Comparison of ENCODE assay signal across 13 cellular contexts in the genomic region with DNA sequence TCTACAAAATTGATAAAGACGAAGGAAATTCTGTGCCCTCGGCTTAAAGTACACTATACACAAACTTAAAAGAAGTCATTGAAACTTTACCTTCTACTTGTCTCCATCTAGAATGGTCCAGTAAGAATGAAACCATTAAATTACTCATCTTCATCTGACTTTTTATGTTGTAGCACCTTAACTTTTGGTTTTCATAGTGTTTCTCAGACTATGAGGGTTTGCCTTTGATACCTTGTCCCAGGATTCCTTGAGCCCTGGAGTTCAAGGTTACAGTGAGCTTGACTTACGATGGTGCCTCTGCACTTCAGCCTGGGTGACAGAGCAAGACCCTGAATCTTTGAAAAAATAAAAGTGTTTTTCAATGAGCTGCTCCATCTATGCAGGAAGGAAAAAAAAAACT.
DNase-seq lines count a peak whose midpoint lies in the region; ATAC-seq and TF ChIP-seq lines count a peak whose summit lies in the region.
"Had no signal": no experiment of that assay in that cellular context is flagged by ENCODE, and none has a peak within 500 bp of the region (broad histone marks: within the 10 kb centered on the region; RNA-seq: fewer than 3 reads in every experiment).

No MANE protein-coding gene starts in this region.

- no peak for TF ChIP-seq CTCF in OCI-LY3 (IDR thresholded peaks at IDR 0.05; ENCODE audit: low read depth, low read length)
- TF ChIP-seq CTCF in testis (IDR thresholded peaks at IDR 0.05) = no peak

- H3K9me3 Mint-ChIP-seq in CD4-positive, CD25-positive, alpha-beta regulatory T cell = peaks cover 0 to 5% (median 2%) of the 10 kb centered on the region in 7 donors

- WGBS in testis, 2 donors = 77 to 86% methylated on average over 3 of the region's 3 CpGs

- peaks cover 61% of the 10 kb centered on the region for H3K4me1 ChIP-seq in CD4-positive, CD25-positive, alpha-beta regulatory T cell (ENCODE audit: control insufficient read depth, insufficient read depth, low read length, poor library complexity, severe bottlenecking)
- H3K4me1 ChIP-seq in OCI-LY3 (ENCODE audit: low read length) = peaks cover 69% of the 10 kb centered on the region
- no peaks in the 10 kb centered on the region for H3K4me1 ChIP-seq in testis
- H3K4me1 ChIP-seq: BE2C had no signal

- H3K27me3 Mint-ChIP-seq in CD4-positive, CD25-positive, alpha-beta regulatory T cell = no peaks in the 10 kb centered on the region

- peak overlapping the region; percentile 76 for H3K4me2 ChIP-seq in OCI-LY3 (ENCODE audit: low read length)

- H3K4me3 ChIP-seq in CD4-positive, CD25-positive, alpha-beta regulatory T cell (ENCODE audit: low read depth, low read length) = peak overlapping the region; percentile 69
- peak overlapping the region; percentile 44 for H3K4me3 ChIP-seq in OCI-LY3 (ENCODE audit: low read length)
- H3K4me3 ChIP-seq in testis = no peak overlapping the region
- H3K4me3 ChIP-seq: tibial artery had no signal

- peak overlapping the region; percentile 91 to 98 (median 98) for H3K27ac Mint-ChIP-seq in CD4-positive, CD25-positive, alpha-beta regulatory T cell

- H3K79me2 ChIP-seq in OCI-LY3 (ENCODE audit: low read length) = peaks cover 61% of the 10 kb centered on the region

- H4K20me1 ChIP-seq in OCI-LY3 (ENCODE audit: insufficient read depth, low read length) = 0 out of 2 replicates have a peak, but pooled peaks cover 2% of the 10 kb centered on the region

- H3K9ac ChIP-seq in OCI-LY3 (ENCODE audit: low read length) = peak overlapping the region; percentile 54

- peaks cover 72% of the 10 kb centered on the region for H3K36me3 Mint-ChIP-seq in CD4-positive, CD25-positive, alpha-beta regulatory T cell

- H3K4me3 Mint-ChIP-seq in CD4-positive, CD25-positive, alpha-beta regulatory T cell = peak overlapping the region; percentile 45 to 81 (median 70)

- no peaks in the 10 kb centered on the region for H3K27me3 ChIP-seq in CD4-positive, CD25-positive, alpha-beta regulatory T cell (ENCODE audit: control insufficient read depth, insufficient read depth, low read length)
- no peaks in the 10 kb centered on the region for H3K27me3 ChIP-seq in OCI-LY3 (ENCODE audit: low read depth, low read length)
- H3K27me3 ChIP-seq in testis = no peaks in the 10 kb centered on the region
- H3K27me3 ChIP-seq: BE2C, tibial artery had no signal

- DNase-seq in CD4-positive, CD25-positive, alpha-beta regulatory T cell = peak in 1 of 3 donors; percentile 73
- DNase-seq in retina (no peak), testis (no peak), NCI-H1417 treated with DMSO at 0.1 percent for 48 hours (lab: John Stamatoyannopoulos, UW) (no peak), NCI-H146 treated with DMSO at 0.1 percent for 48 hours (lab: John Stamatoyannopoulos, UW; ENCODE audit: unreplicated experiment) (no peak)
- DNase-seq: activated effector memory CD4-positive, alpha-beta T cell treated with Interleukin-2 at 50 U/mL for 16 hours; BE2C; small intestine; tibial artery had no signal

- intact Hi-C loops in testis (cut with DNase I; ENCODE audit: low total_unique reads) = no loop called here

- peak overlapping the region; percentile 98 for H3K27ac ChIP-seq in CD4-positive, CD25-positive, alpha-beta regulatory T cell (ENCODE audit: insufficient read depth, low read length, poor library complexity, severe bottlenecking)
- peak overlapping the region; percentile 93 for H3K27ac ChIP-seq in OCI-LY3 (ENCODE audit: low read length)
- no peak overlapping the region for H3K27ac ChIP-seq in testis
- H3K27ac ChIP-seq: epithelial cell of prostate, tibial artery had no signal

- H3K36me3 ChIP-seq in CD4-positive, CD25-positive, alpha-beta regulatory T cell (ENCODE audit: control insufficient read depth, insufficient read depth, low read length) = peaks cover 41% of the 10 kb centered on the region
- H3K36me3 ChIP-seq in OCI-LY3 (replicated peaks; ENCODE audit: low read depth, low read length) (peaks cover 51% of the 10 kb centered on the region), testis (ENCODE audit: low read depth, missing control alignments) (no peaks in the 10 kb centered on the region)

- no peak overlapping the region for H2AFZ ChIP-seq in OCI-LY3 (ENCODE audit: low read depth, low read length)

- peak; percentile 14 to 29 for ATAC-seq in CD4-positive, CD25-positive, alpha-beta regulatory T cell (ENCODE audit: low read depth in 2 of 2)
- ATAC-seq in GM18907 (IDR thresholded peaks at IDR 0.05; ENCODE audit: unreplicated experiment) = peak; percentile 81
- peak; percentile 78 for ATAC-seq in HG02763 (IDR thresholded peaks at IDR 0.05; ENCODE audit: unreplicated experiment)

- no peak for TF ChIP-seq POLR2A in testis (IDR thresholded peaks at IDR 0.05)

- H3K9me3 ChIP-seq in CD4-positive, CD25-positive, alpha-beta regulatory T cell (ENCODE audit: control insufficient read depth in 2 of 2, low read length in 2 of 2) = no peaks in the 10 kb centered on the region
- H3K9me3 ChIP-seq in OCI-LY3 (ENCODE audit: insufficient read depth, low read length) (no peaks in the 10 kb centered on the region), testis (no peaks in the 10 kb centered on the region)
- H3K9me3 ChIP-seq: BE2C, tibial artery had no signal

- peaks cover 52 to 88% (median 64%) of the 10 kb centered on the region in 4 donors for H3K4me1 Mint-ChIP-seq in CD4-positive, CD25-positive, alpha-beta regulatory T cell

Comparison
In these comparisons a context has a peak if more than half of its experiments do, and no peak if none do; other contexts are left out.
1. ATAC-seq: peak in every context shown above with its lines; median percentile 81 in GM18907; 78 in HG02763; 22 in CD4-positive, CD25-positive, alpha-beta regulatory T cell.
2. H3K27ac ChIP-seq: peak in CD4-positive, CD25-positive, alpha-beta regulatory T cell (single experiment) and OCI-LY3 (single experiment); none in testis (0 of 2).
3. H3K4me3 ChIP-seq: peak in CD4-positive, CD25-positive, alpha-beta regulatory T cell (single experiment) and OCI-LY3 (single experiment); none in testis (0 of 2).